ENCODE assay signal across 1 cellular context in the genomic region with DNA sequence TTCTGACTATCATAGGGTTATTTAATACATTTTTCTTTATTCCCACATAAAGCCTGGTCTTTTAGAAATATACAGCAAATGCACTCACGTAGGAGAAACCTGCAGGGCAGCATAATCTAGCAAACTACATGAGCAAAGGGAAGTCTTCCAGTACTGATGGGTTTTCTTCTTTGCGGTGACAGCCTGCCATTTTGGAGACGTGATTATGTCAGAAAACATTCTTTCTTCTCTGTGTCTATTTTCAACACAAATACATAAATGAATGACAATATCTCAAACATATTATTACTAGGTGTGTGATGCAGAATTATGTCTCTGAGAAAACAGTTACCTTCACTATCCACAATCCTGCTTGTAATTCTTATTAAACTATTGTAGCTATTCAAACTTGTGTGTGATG.
"Had no signal": no experiment of that assay in that cellular context is flagged by ENCODE, and none has a peak within 500 bp of the region (broad histone marks: within the 10 kb centered on the region; RNA-seq: fewer than 3 reads in every experiment).

No MANE protein-coding gene starts in this region.

- H3K9me3 ChIP-seq: MG63 had no signal

- H3K4me3 ChIP-seq: MG63 had no signal

- H3K27me3 ChIP-seq: MG63 had no signal

- H3K36me3 ChIP-seq: MG63 had no signal
